In the genomic region with DNA sequence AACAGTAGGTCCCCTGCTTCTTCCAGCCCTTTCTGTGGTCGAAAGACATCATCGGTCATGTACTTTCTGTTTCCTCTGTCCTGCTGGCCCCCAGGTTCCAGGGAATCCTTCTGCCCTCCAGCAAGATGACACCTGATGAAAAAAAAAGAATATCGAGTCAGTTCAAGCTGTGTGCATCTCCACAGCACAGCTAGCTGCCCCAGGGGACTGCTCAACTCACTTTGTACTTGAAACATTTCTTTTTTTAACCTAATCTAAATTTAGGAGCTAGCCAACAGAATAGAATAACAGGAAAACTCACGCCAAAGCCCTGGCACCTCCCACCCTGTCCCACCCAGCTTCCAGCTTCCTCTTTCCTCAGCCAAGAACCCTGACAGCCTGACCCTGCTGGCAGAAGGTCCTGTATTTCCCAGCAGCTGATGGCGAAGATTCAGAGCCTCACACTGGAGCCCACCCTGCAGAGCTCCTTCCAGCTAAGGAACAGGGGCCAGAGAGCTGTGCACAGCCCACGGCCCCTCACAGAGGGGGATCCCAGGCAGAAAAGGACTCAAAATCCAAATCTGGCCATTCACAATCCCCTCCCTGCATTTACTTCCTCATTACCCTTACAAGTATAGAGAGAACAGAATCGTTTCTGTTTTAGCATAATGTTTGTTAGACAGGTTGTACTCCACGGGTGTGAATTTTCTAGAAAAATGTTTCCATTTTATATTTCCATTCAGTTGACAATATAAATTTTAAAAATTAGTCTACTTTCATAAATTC, we compare ENCODE assay signal across 2 cellular contexts.
A peak's percentile ranks its signal among the peaks of the same experiment; 100 is the strongest.
TF ChIP-seq lines count a peak whose summit lies in the region.

No MANE protein-coding gene starts in this region.

TF ChIP-seq in liver, 16 proteins besides CTCF, POLR2A, EP300 and RAD21:
- TF ChIP-seq REST (IDR thresholded peaks at IDR 0.05): no peak
- TF ChIP-seq SP1 (IDR thresholded peaks at IDR 0.05): peak; percentile 38
- peak in 1 of 2 donors; percentile 10 for TF ChIP-seq EGR1 (IDR thresholded peaks at IDR 0.05; ENCODE audit: low read depth in 2 of 2)
- peak in 1 of 2 donors; percentile 13 for TF ChIP-seq RXRA (IDR thresholded peaks at IDR 0.05)
- peak; percentile 97 for TF ChIP-seq NR2F2 (IDR thresholded peaks at IDR 0.05)

TF ChIP-seq in HepG2, 621 proteins besides CTCF, POLR2A, EP300 and RAD21:
- no peak for TF ChIP-seq ZBTB40 (IDR thresholded peaks at IDR 0.05)
- no peak for TF ChIP-seq ZBTB40 (CRISPR knock-in tag; IDR thresholded peaks at IDR 0.05)
- no peak for TF ChIP-seq MIXL1 (CRISPR knock-in tag; IDR thresholded peaks at IDR 0.05)
- no peak for TF ChIP-seq ZNF674 (CRISPR knock-in tag; IDR thresholded peaks at IDR 0.05; ENCODE audit: low read depth)
- TF ChIP-seq HMG20B (CRISPR knock-in tag; conservative IDR thresholded peaks at IDR 0.05): no peak
- TF ChIP-seq SNRNP70 (IDR thresholded peaks at IDR 0.05; ENCODE audit: low read depth, low read length): no peak
- TF ChIP-seq IRX3 (CRISPR knock-in tag; IDR thresholded peaks at IDR 0.05; ENCODE audit: borderline replicate concordance, low read depth): no peak
- TF ChIP-seq, protein P1, sequence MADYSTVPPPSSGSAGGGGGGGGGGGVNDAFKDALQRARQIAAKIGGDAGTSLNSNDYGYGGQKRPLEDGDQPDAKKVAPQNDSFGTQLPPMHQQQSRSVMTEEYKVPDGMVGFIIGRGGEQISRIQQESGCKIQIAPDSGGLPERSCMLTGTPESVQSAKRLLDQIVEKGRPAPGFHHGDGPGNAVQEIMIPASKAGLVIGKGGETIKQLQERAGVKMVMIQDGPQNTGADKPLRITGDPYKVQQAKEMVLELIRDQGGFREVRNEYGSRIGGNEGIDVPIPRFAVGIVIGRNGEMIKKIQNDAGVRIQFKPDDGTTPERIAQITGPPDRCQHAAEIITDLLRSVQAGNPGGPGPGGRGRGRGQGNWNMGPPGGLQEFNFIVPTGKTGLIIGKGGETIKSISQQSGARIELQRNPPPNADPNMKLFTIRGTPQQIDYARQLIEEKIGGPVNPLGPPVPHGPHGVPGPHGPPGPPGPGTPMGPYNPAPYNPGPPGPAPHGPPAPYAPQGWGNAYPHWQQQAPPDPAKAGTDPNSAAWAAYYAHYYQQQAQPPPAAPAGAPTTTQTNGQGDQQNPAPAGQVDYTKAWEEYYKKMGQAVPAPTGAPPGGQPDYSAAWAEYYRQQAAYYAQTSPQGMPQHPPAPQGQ (CRISPR knock-in tag; IDR thresholded peaks at IDR 0.05; ENCODE audit: borderline replicate concordance): no peak
- TF ChIP-seq ZNF564 (CRISPR knock-in tag; IDR thresholded peaks at IDR 0.05): no peak
- TF ChIP-seq, protein P2, sequence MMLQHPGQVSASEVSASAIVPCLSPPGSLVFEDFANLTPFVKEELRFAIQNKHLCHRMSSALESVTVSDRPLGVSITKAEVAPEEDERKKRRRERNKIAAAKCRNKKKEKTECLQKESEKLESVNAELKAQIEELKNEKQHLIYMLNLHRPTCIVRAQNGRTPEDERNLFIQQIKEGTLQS (CRISPR knock-in tag; IDR thresholded peaks at IDR 0.05): no peak
- TF ChIP-seq ATF5 (CRISPR knock-in tag; IDR thresholded peaks at IDR 0.05; ENCODE audit: low read depth): no peak
